1 cellular context compared by ENCODE assay signal in genomic region chr3:52533623-52534280, GRCh38.
TF ChIP-seq lines count a peak whose summit lies in the region.

TSS of gene NT5DC2 (minus strand) at chr3:52533857. CDS start at chr3:52533737, 120 bp downstream.

TF ChIP-seq in HepG2, 621 proteins besides CTCF, POLR2A, EP300 and RAD21 (continued from another document and continues in another):
- TF ChIP-seq TBX2 (CRISPR knock-in tag; IDR thresholded peaks at IDR 0.05; ENCODE audit: borderline replicate concordance) = no peak
- TF ChIP-seq KDM3A (CRISPR knock-in tag; IDR thresholded peaks at IDR 0.05; ENCODE audit: low read depth) = no peak
- TF ChIP-seq NKX3-1 (CRISPR knock-in tag; IDR thresholded peaks at IDR 0.05) = no peak
- no peak for TF ChIP-seq STAT5B (CRISPR knock-in tag; IDR thresholded peaks at IDR 0.05)
- no peak for TF ChIP-seq MTERF4 (CRISPR knock-in tag; IDR thresholded peaks at IDR 0.05)
- no peak for TF ChIP-seq BHLHE40 (IDR thresholded peaks at IDR 0.05; ENCODE audit: low read length)
- TF ChIP-seq NR1H2 (CRISPR knock-in tag; IDR thresholded peaks at IDR 0.05; ENCODE audit: borderline replicate concordance, low read depth) = no peak
- no peak for TF ChIP-seq PAX8 (CRISPR knock-in tag; IDR thresholded peaks at IDR 0.05; ENCODE audit: borderline replicate concordance)
- 0 out of 2 replicates have a peak, but pooled peaks have one; percentile 59 for TF ChIP-seq ZNF569 (CRISPR knock-in tag; IDR thresholded peaks at IDR 0.05; ENCODE audit: borderline replicate concordance)
- TF ChIP-seq ZKSCAN5 (CRISPR knock-in tag; IDR thresholded peaks at IDR 0.05) = no peak
- TF ChIP-seq IKZF4 (CRISPR knock-in tag; IDR thresholded peaks at IDR 0.05; ENCODE audit: borderline replicate concordance, low read depth, not compliant biosample characterization) = peak; percentile 85
- no peak for TF ChIP-seq ZBTB2 (CRISPR knock-in tag; IDR thresholded peaks at IDR 0.05; ENCODE audit: low read depth)
- TF ChIP-seq ARID5B (CRISPR knock-in tag; IDR thresholded peaks at IDR 0.05) = 0 out of 2 replicates have a peak, but pooled peaks have one; percentile 22
- no peak for TF ChIP-seq ZNF766 (CRISPR knock-in tag; IDR thresholded peaks at IDR 0.05; ENCODE audit: borderline replicate concordance)
- TF ChIP-seq RFX1 (IDR thresholded peaks at IDR 0.05) = no peak
- TF ChIP-seq HINFP (CRISPR knock-in tag; IDR thresholded peaks at IDR 0.05; ENCODE audit: low read depth) = peak; percentile 100
- no peak for TF ChIP-seq KDM1A (CRISPR knock-in tag; IDR thresholded peaks at IDR 0.05)
- TF ChIP-seq ZNF264 (CRISPR knock-in tag; IDR thresholded peaks at IDR 0.05) = no peak
- peak; percentile 88 for TF ChIP-seq YY1 (IDR thresholded peaks at IDR 0.05; ENCODE audit: insufficient read depth, insufficient replicate concordance, low read depth, low read length)
- TF ChIP-seq ZNF160 (CRISPR knock-in tag; IDR thresholded peaks at IDR 0.05) = no peak
- no peak for TF ChIP-seq ZNF589 (CRISPR knock-in tag; conservative IDR thresholded peaks at IDR 0.05)
- no peak for TF ChIP-seq RCOR2 (CRISPR knock-in tag; IDR thresholded peaks at IDR 0.05)
- TF ChIP-seq AKAP8 (CRISPR knock-in tag; IDR thresholded peaks at IDR 0.05) = no peak
- TF ChIP-seq GLI4 (CRISPR knock-in tag; IDR thresholded peaks at IDR 0.05; ENCODE audit: borderline replicate concordance) = no peak; the same call in 1 of the 2 replicates
- peak; percentile 28; the same call in 1 of the 2 replicates for TF ChIP-seq HOXA3 (CRISPR knock-in tag; IDR thresholded peaks at IDR 0.05)
- no peak for TF ChIP-seq ZNF724P (CRISPR knock-in tag; IDR thresholded peaks at IDR 0.05; ENCODE audit: borderline replicate concordance)
- no peak for TF ChIP-seq ZBTB8A (CRISPR knock-in tag; IDR thresholded peaks at IDR 0.05; ENCODE audit: borderline replicate concordance, low read depth)
- TF ChIP-seq RELA (CRISPR knock-in tag; IDR thresholded peaks at IDR 0.05) = no peak
- no peak for TF ChIP-seq REST (IDR thresholded peaks at IDR 0.05; ENCODE audit: borderline replicate concordance in 1 of 2, low read depth in 1 of 2, low read length in 2 of 2)
- TF ChIP-seq NR3C1 (CRISPR knock-in tag; IDR thresholded peaks at IDR 0.05) = no peak
- TF ChIP-seq KDM5A (IDR thresholded peaks at IDR 0.05; ENCODE audit: borderline replicate concordance, low read length) = no peak
- TF ChIP-seq SRSF9 (IDR thresholded peaks at IDR 0.05; ENCODE audit: borderline replicate concordance, insufficient read depth, low read depth, low read length, poor library complexity, severe bottlenecking) = no peak
- TF ChIP-seq ZFP41 (CRISPR knock-in tag; IDR thresholded peaks at IDR 0.05; ENCODE audit: borderline replicate concordance) = peak; percentile 58; the same call in 1 of the 2 replicates
- TF ChIP-seq ZSCAN21 (CRISPR knock-in tag; IDR thresholded peaks at IDR 0.05; ENCODE audit: borderline replicate concordance) = no peak; the same call in 1 of the 2 replicates
- no peak for TF ChIP-seq ZNF282 (IDR thresholded peaks at IDR 0.05; ENCODE audit: partially characterized antibody)
- no peak for TF ChIP-seq ZNF567 (CRISPR knock-in tag; IDR thresholded peaks at IDR 0.05; ENCODE audit: borderline replicate concordance)
- no peak; the same call in 1 of the 2 replicates for TF ChIP-seq KDM2A (CRISPR knock-in tag; IDR thresholded peaks at IDR 0.05; ENCODE audit: borderline replicate concordance, low read depth)
- TF ChIP-seq ZSCAN31 (CRISPR knock-in tag; IDR thresholded peaks at IDR 0.05; ENCODE audit: low read depth) = peak; percentile 76
- TF ChIP-seq ZNF501 (CRISPR knock-in tag; IDR thresholded peaks at IDR 0.05) = no peak
- no peak for TF ChIP-seq ARID2 (CRISPR knock-in tag; IDR thresholded peaks at IDR 0.05; ENCODE audit: borderline replicate concordance)
- TF ChIP-seq ARID4A (CRISPR knock-in tag; IDR thresholded peaks at IDR 0.05; ENCODE audit: borderline replicate concordance) = peak; percentile 24; the same call in 1 of the 2 replicates
- TF ChIP-seq KLF15 (CRISPR knock-in tag; IDR thresholded peaks at IDR 0.05; ENCODE audit: borderline replicate concordance) = peak; percentile 82; the same call in 1 of the 2 replicates
- no peak for TF ChIP-seq ZIK1 (CRISPR knock-in tag; IDR thresholded peaks at IDR 0.05; ENCODE audit: borderline replicate concordance, low read depth)
- no peak for TF ChIP-seq ZNF784 (CRISPR knock-in tag; IDR thresholded peaks at IDR 0.05; ENCODE audit: borderline replicate concordance)
- TF ChIP-seq BCL6 (CRISPR knock-in tag; IDR thresholded peaks at IDR 0.05) = no peak
- peak; percentile 23; the same call in 1 of the 2 replicates for TF ChIP-seq CSRNP1 (CRISPR knock-in tag; IDR thresholded peaks at IDR 0.05)
